Comparison of ENCODE assay signal across 9 cellular contexts in genomic region chr9:125407432-125407973, GRCh38.
A peak's percentile ranks its signal among the peaks of the same experiment; 100 is the strongest.
DNase-seq lines count a peak whose midpoint lies in the region; ATAC-seq, FAIRE-seq and TF ChIP-seq lines count a peak whose summit lies in the region.
"Had no signal": no experiment of that assay in that cellular context is flagged by ENCODE, and none has a peak within 500 bp of the region (broad histone marks: within the 10 kb centered on the region; RNA-seq: fewer than 3 reads in every experiment).

No MANE protein-coding gene starts in this region.

- ATAC-seq in left lung, result no peak

- H3K4me3 ChIP-seq in left lung (peak overlapping the region; percentile 52 to 59), vagina (peak overlapping the region; percentile 53 to 78)

- H3K4me3 Mint-ChIP-seq in activated naive CD4-positive, alpha-beta T cell treated with anti-CD3 and anti-CD28 coated beads, Interleukin-2, amount 10 ng/mL, durations not matched to agents 7 days and 5 days, result peak overlapping the region; percentile 39
- peak overlapping the region; percentile 66 for H3K4me3 Mint-ChIP-seq in activated naive CD8-positive, alpha-beta T cell treated with anti-CD3 and anti-CD28 coated beads for 36 hours

- intact Hi-C loops in left lung (cut with DNase I), result loop anchor here in 1 of 2 donors (5.0 kb wide), 1 partner anchor 820 kb away; no protein-coding TSS in a partner anchor
- intact Hi-C loops in vagina (cut with DNase I), result loop anchor here (5.0 to 10.0 kb wide), 2 partner anchors 227 to 990 kb away; no protein-coding TSS in a partner anchor

- H3K36me3 Mint-ChIP-seq in activated naive CD4-positive, alpha-beta T cell treated with anti-CD3 and anti-CD28 coated beads, Interleukin-2, amount 10 ng/mL, durations not matched to agents 7 days and 5 days, result no peaks in the 10 kb centered on the region
- peaks cover 2% of the 10 kb centered on the region for H3K36me3 Mint-ChIP-seq in activated naive CD8-positive, alpha-beta T cell treated with anti-CD3 and anti-CD28 coated beads for 36 hours

- H3K4me1 Mint-ChIP-seq in activated naive CD4-positive, alpha-beta T cell treated with anti-CD3 and anti-CD28 coated beads, Interleukin-2, amount 10 ng/mL, durations not matched to agents 7 days and 5 days, result peaks cover 15% of the 10 kb centered on the region
- peaks cover 8% of the 10 kb centered on the region for H3K4me1 Mint-ChIP-seq in activated naive CD8-positive, alpha-beta T cell treated with anti-CD3 and anti-CD28 coated beads for 36 hours

- TF ChIP-seq POLR2A in vagina (IDR thresholded peaks at IDR 0.05), result no peak

- H3K9me3 ChIP-seq in left lung (no peaks in the 10 kb centered on the region), vagina (no peaks in the 10 kb centered on the region)

- no peak for TF ChIP-seq CTCF in left lung (IDR thresholded peaks at IDR 0.05)
- no peak for TF ChIP-seq CTCF in vagina (IDR thresholded peaks at IDR 0.05)

- FAIRE-seq in HTR-8/SVneo (lab: Jason Lieb, UNC), result no peak
- FAIRE-seq: TTC549 had no signal

- DNase-seq in activated naive CD4-positive, alpha-beta T cell treated with anti-CD3 and anti-CD28 coated beads, Interleukin-2, amount 10 ng/mL, durations not matched to agents 7 days and 5 days, result no peak
- no peak for DNase-seq in activated naive CD4-positive, alpha-beta T cell treated with anti-CD3 and anti-CD28 coated beads, Interleukin-2, amount 50 U/mL, for 16 hours
- no peak for DNase-seq in activated naive CD8-positive, alpha-beta T cell treated with anti-CD3 and anti-CD28 coated beads for 36 hours
- DNase-seq in left lung (no peak), vagina (ENCODE audit: extremely low spot score in 2 of 2) (no peak), GM03348 (ENCODE audit: low spot score) (no peak), HTR-8/SVneo (ENCODE audit: insufficient read length, low spot score) (no peak)
- no peak for DNase-seq in activated CD4-positive, alpha-beta T cell treated with anti-CD3 and anti-CD28 coated beads, Interleukin-2, amount 50 U/mL, for 1 hour

- H3K9me3 Mint-ChIP-seq in activated naive CD4-positive, alpha-beta T cell treated with anti-CD3 and anti-CD28 coated beads, Interleukin-2, amount 10 ng/mL, durations not matched to agents 7 days and 5 days, result no peaks in the 10 kb centered on the region
- no peaks in the 10 kb centered on the region for H3K9me3 Mint-ChIP-seq in activated naive CD8-positive, alpha-beta T cell treated with anti-CD3 and anti-CD28 coated beads for 36 hours

- H3K27ac ChIP-seq in left lung (no peak overlapping the region), vagina (peak overlapping the region; percentile 78)

- CTCF ChIA-PET in activated naive CD4-positive, alpha-beta T cell treated with anti-CD3 and anti-CD28 coated beads, Interleukin-2, amount 10 ng/mL, durations not matched to agents 7 days and 5 days (lab: Charles Lee), result interaction anchor here (0.7 to 2.9 kb wide), 19 partner anchors 19 to 1084 kb away, joined by 3 to 17 read pairs (median 6); no protein-coding TSS in a partner anchor

- no peak overlapping the region for H3K27ac Mint-ChIP-seq in activated naive CD4-positive, alpha-beta T cell treated with anti-CD3 and anti-CD28 coated beads, Interleukin-2, amount 10 ng/mL, durations not matched to agents 7 days and 5 days
- no peak overlapping the region for H3K27ac Mint-ChIP-seq in activated naive CD8-positive, alpha-beta T cell treated with anti-CD3 and anti-CD28 coated beads for 36 hours

- H3K36me3 ChIP-seq in left lung, result no peaks in the 10 kb centered on the region
- no peaks in the 10 kb centered on the region for H3K36me3 ChIP-seq in vagina

- H3K27me3 Mint-ChIP-seq in activated naive CD4-positive, alpha-beta T cell treated with anti-CD3 and anti-CD28 coated beads, Interleukin-2, amount 10 ng/mL, durations not matched to agents 7 days and 5 days, result peaks cover 58% of the 10 kb centered on the region
- H3K27me3 Mint-ChIP-seq in activated naive CD8-positive, alpha-beta T cell treated with anti-CD3 and anti-CD28 coated beads for 36 hours, result peaks cover 25% of the 10 kb centered on the region

- peaks cover 0 to 19% of the 10 kb centered on the region in 2 donors for H3K4me1 ChIP-seq in left lung
- peaks cover 14% of the 10 kb centered on the region for H3K4me1 ChIP-seq in vagina

- H3K27me3 ChIP-seq in left lung, result peaks cover 0 to 26% of the 10 kb centered on the region in 2 donors
- H3K27me3 ChIP-seq in vagina, result no peaks in the 10 kb centered on the region
